Comparison of ENCODE assay signal across 16 cellular contexts in genomic region chr1:207444514-207445208, GRCh38. TPM values are rescaled to one million over a fixed set of nuclear protein-coding genes. Genes with fewer than 3 reads are reported as not detected.
DNase-seq lines count a peak whose midpoint lies in the region; ATAC-seq, FAIRE-seq and TF ChIP-seq lines count a peak whose summit lies in the region.
"Had no signal": no experiment of that assay in that cellular context is flagged by ENCODE, and none has a peak within 500 bp of the region (broad histone marks: within the 10 kb centered on the region; RNA-seq: fewer than 3 reads in every experiment).

No MANE protein-coding gene starts in this region.

- peak overlapping the region; percentile 70 for H3K4me2 ChIP-seq in OCI-LY3 (ENCODE audit: low read length)
- H3K4me2 ChIP-seq: GM23338 had no signal

- no peaks in the 10 kb centered on the region for H3K36me3 ChIP-seq in OCI-LY3 (replicated peaks; ENCODE audit: low read depth, low read length)
- H3K36me3 ChIP-seq: BLaER1 treated with 17β-estradiol and CSF1 and Interleukin-3, amounts not matched to agents 10 nM and 100 nM had no signal

- no peaks in the 10 kb centered on the region for H3K9me3 ChIP-seq in OCI-LY3 (ENCODE audit: insufficient read depth, low read length)
- H3K9me3 ChIP-seq: BLaER1 treated with 17β-estradiol and CSF1 and Interleukin-3, amounts not matched to agents 10 nM and 100 nM had no signal

- H3K27me3 ChIP-seq in OCI-LY3 (ENCODE audit: low read depth, low read length): peaks cover 3% of the 10 kb centered on the region
- H3K27me3 ChIP-seq: BLaER1 treated with 17β-estradiol and CSF1 and Interleukin-3, amounts not matched to agents 10 nM and 100 nM had no signal

- TF ChIP-seq POLR2A in GM12892 (IDR thresholded peaks at IDR 0.05; ENCODE audit: low read depth, low read length): no peak

- no peak for TF ChIP-seq CTCF in OCI-LY3 (IDR thresholded peaks at IDR 0.05; ENCODE audit: low read depth, low read length)

- H3K27ac ChIP-seq in OCI-LY3 (ENCODE audit: low read length): peak overlapping the region; percentile 5; the same call in 1 of the 2 replicates
- H3K27ac ChIP-seq: BLaER1 treated with 17β-estradiol and CSF1 and Interleukin-3, amounts not matched to agents 10 nM and 100 nM; HL-60 had no signal

- peaks cover 19% of the 10 kb centered on the region for H3K4me1 ChIP-seq in OCI-LY3 (ENCODE audit: low read length)

- H4K20me1 ChIP-seq in OCI-LY3 (ENCODE audit: insufficient read depth, low read length): no peaks in the 10 kb centered on the region
- H4K20me1 ChIP-seq: BLaER1 treated with 17β-estradiol and CSF1 and Interleukin-3, amounts not matched to agents 10 nM and 100 nM had no signal

- peak; percentile 59 for FAIRE-seq in GM19239 (lab: Jason Lieb, UNC)
- FAIRE-seq in GM12892 (lab: Jason Lieb, UNC): no peak

- no peak overlapping the region for H3K9ac ChIP-seq in OCI-LY3 (ENCODE audit: low read length)
- H3K9ac ChIP-seq: BLaER1 treated with 17β-estradiol and CSF1 and Interleukin-3, amounts not matched to agents 10 nM and 100 nM had no signal

- no peak overlapping the region for H2AFZ ChIP-seq in OCI-LY3 (ENCODE audit: low read depth, low read length)
- H2AFZ ChIP-seq: GM23338 had no signal

- H3K79me2 ChIP-seq in OCI-LY3 (ENCODE audit: low read length): no peaks in the 10 kb centered on the region

- DNase-seq in GM19239 (ENCODE audit: insufficient read length, low spot score) (no peak), GM12892 (ENCODE audit: insufficient read length) (no peak)
- DNase-seq in activated CD4-positive, alpha-beta T cell treated with anti-CD3 and anti-CD28 coated beads, Interleukin-2, amount 50 U/mL, for 4 hours: no peak
- DNase-seq: ACHN; Calu3; CD4-positive, alpha-beta T cell; DMS 273 treated with DMSO at 0.1 percent for 48 hours; H9; Karpas-422 had no signal

- H3K4me3 ChIP-seq in GM08714 (ENCODE audit: low read length): peak overlapping the region; percentile 39
- peak overlapping the region; percentile 32 for H3K4me3 ChIP-seq in OCI-LY3 (ENCODE audit: low read length)
- H3K4me3 ChIP-seq: BLaER1 treated with 17β-estradiol and CSF1 and Interleukin-3, amounts not matched to agents 10 nM and 100 nM; GM23338 had no signal

- ATAC-seq in HG03457 (IDR thresholded peaks at IDR 0.05; ENCODE audit: unreplicated experiment) (no peak), GM19035 (IDR thresholded peaks at IDR 0.05; ENCODE audit: unreplicated experiment) (no peak)
- ATAC-seq: GM23338 had no signal

RNA-seq across cellular contexts. Expression of gene CR2, which starts 9.5 kb away (rescaled TPM):
- polyA plus RNA-seq in GM12892 (2012; ENCODE audit: missing spikeins): 90.6 TPM

RNA-seq across cellular contexts. Expression of gene CR1, which starts 51.3 kb away (rescaled TPM):
- polyA plus RNA-seq in GM12892 (2012; ENCODE audit: missing spikeins): 7.8 TPM
